In the genomic region with DNA sequence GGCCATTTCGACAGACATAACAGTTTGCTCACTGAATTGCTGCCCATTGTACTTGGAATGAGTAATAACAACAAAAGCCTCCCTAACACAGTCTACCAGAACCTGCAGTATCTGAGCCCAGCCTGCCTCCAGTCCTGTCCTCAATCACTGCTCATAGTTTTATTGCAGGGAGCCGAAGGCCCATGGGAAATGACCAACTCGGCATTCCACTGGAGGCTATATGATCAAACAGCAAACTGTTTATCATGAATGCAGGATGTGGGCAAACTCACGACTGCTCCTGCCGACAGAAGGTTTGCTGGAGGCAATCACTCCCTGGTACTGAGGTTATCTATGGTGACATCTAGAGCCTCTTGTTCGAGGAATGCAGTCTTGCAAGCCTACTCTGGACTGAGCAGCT, we compare ENCODE assay signal across 1 cellular context.
TF ChIP-seq lines count a peak whose summit lies in the region.

No MANE protein-coding gene starts in this region.

TF ChIP-seq in K562, 482 proteins besides CTCF, POLR2A, EP300 and RAD21 (continued from another document):
- TF ChIP-seq, protein P1, sequence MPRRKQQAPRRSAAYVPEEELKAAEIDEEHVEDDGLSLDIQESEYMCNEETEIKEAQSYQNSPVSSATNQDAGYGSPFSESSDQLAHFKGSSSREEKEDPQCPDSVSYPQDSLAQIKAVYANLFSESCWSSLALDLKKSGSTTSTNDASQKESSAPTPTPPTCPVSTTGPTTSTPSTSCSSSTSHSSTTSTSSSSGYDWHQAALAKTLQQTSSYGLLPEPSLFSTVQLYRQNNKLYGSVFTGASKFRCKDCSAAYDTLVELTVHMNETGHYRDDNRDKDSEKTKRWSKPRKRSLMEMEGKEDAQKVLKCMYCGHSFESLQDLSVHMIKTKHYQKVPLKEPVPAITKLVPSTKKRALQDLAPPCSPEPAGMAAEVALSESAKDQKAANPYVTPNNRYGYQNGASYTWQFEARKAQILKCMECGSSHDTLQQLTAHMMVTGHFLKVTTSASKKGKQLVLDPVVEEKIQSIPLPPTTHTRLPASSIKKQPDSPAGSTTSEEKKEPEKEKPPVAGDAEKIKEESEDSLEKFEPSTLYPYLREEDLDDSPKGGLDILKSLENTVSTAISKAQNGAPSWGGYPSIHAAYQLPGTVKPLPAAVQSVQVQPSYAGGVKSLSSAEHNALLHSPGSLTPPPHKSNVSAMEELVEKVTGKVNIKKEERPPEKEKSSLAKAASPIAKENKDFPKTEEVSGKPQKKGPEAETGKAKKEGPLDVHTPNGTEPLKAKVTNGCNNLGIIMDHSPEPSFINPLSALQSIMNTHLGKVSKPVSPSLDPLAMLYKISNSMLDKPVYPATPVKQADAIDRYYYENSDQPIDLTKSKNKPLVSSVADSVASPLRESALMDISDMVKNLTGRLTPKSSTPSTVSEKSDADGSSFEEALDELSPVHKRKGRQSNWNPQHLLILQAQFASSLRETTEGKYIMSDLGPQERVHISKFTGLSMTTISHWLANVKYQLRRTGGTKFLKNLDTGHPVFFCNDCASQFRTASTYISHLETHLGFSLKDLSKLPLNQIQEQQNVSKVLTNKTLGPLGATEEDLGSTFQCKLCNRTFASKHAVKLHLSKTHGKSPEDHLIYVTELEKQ (CRISPR knock-in tag; IDR thresholded peaks at IDR 0.05) = 0 out of 2 replicates have a peak, but pooled peaks have one; percentile 18
- peak; percentile 51; the same call in 1 of the 2 replicates for TF ChIP-seq DMBX1 (CRISPR knock-in tag; IDR thresholded peaks at IDR 0.05; ENCODE audit: borderline replicate concordance)
